Comparison of ENCODE assay signal across 9 cellular contexts in the genomic region with DNA sequence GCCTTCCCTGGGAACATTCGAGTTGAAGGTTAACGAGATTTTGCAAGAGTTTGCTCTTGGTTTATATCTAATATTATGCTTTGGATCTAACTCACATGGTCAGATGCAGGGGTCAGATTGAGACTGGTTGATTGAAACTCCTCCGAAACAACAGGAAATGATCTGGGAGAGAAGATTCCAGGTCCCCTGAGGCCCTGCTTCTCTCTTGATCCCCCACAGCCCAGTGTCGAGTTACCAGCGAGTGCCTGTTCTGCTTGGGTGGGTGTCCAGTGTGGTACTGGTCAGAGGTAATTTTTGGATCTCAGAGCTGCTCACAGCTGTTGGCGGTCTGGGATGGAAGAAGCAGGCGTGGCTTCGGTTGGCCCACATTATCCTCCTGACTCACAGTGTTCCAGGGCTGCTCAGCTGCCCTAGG.
DNase-seq lines count a peak whose midpoint lies in the region; ATAC-seq and TF ChIP-seq lines count a peak whose summit lies in the region.
"Had no signal": no experiment of that assay in that cellular context is flagged by ENCODE, and none has a peak within 500 bp of the region (broad histone marks: within the 10 kb centered on the region; RNA-seq: fewer than 3 reads in every experiment).

No MANE protein-coding gene starts in this region.

- H3K27me3 Mint-ChIP-seq in nephron progenitor cell (ENCODE audit: low read depth, poor library complexity) = no peaks in the 10 kb centered on the region
- H3K27me3 Mint-ChIP-seq in stimulated activated naive CD8-positive, alpha-beta T cell treated with anti-CD3 and anti-CD28 coated beads, Interleukin-15, amount 100 ng/mL, for 72 hours = peaks cover 31% of the 10 kb centered on the region

- H3K36me3 Mint-ChIP-seq in nephron progenitor cell (ENCODE audit: low read depth) = no peaks in the 10 kb centered on the region

- H3K4me3 Mint-ChIP-seq in nephron progenitor cell = peak overlapping the region; percentile 41
- no peak overlapping the region for H3K4me3 Mint-ChIP-seq in stimulated activated naive CD8-positive, alpha-beta T cell treated with anti-CD3 and anti-CD28 coated beads, Interleukin-15, amount 100 ng/mL, for 72 hours

- no peaks in the 10 kb centered on the region for H3K9me3 Mint-ChIP-seq in nephron progenitor cell
- no peaks in the 10 kb centered on the region for H3K9me3 Mint-ChIP-seq in stimulated activated naive CD8-positive, alpha-beta T cell treated with anti-CD3 and anti-CD28 coated beads, Interleukin-15, amount 100 ng/mL, for 72 hours

- H3K4me3 ChIP-seq in fibroblast of pulmonary artery (replicated peaks; ENCODE audit: low read depth, low read length) = no peak overlapping the region

- CTCF ChIA-PET in RWPE1 (lab: Yijun Ruan, JAX) = no interaction called here

- H3K27ac ChIP-seq in RWPE1 = peak overlapping the region; percentile 18; the same call in 1 of the 2 replicates

- POLR2A ChIA-PET in RWPE1 (lab: Yijun Ruan, JAX; ENCODE audit: low non-redundant PET) = no interaction called here

- H3K4me1 Mint-ChIP-seq in nephron progenitor cell = peaks cover 93% of the 10 kb centered on the region
- H3K4me1 Mint-ChIP-seq in stimulated activated naive CD8-positive, alpha-beta T cell treated with anti-CD3 and anti-CD28 coated beads, Interleukin-15, amount 100 ng/mL, for 72 hours = peaks cover under 1% of the 10 kb centered on the region

- TF ChIP-seq CTCF in RWPE1 (conservative IDR thresholded peaks at IDR 0.05; ENCODE audit: low read depth) = no peak
- TF ChIP-seq CTCF in fibroblast of pulmonary artery (IDR thresholded peaks at IDR 0.05; ENCODE audit: low read length, missing control alignments) = no peak
- TF ChIP-seq CTCF in nephron progenitor cell (IDR thresholded peaks at IDR 0.05) = no peak

- no peak for ATAC-seq in HG02970 (IDR thresholded peaks at IDR 0.05; ENCODE audit: low FRiP score, unreplicated experiment)
- ATAC-seq in stimulated activated naive CD8-positive, alpha-beta T cell treated with anti-CD3 and anti-CD28 coated beads, Interleukin-15, amount 100 ng/mL, for 72 hours = no peak

- DNase-seq in RWPE1 (ENCODE audit: low spot score) (no peak), fibroblast of pulmonary artery (ENCODE audit: low read depth) (peak; percentile 80), nephron progenitor cell (peak; percentile 49), NOMO-1 treated with DMSO at 0.1 percent for 48 hours (lab: John Stamatoyannopoulos, UW; ENCODE audit: unreplicated experiment) (no peak), NCI-H2029 treated with DMSO at 0.1 percent for 48 hours (lab: John Stamatoyannopoulos, UW) (no peak)
- DNase-seq in stimulated activated naive CD8-positive, alpha-beta T cell treated with anti-CD3 and anti-CD28 coated beads, Interleukin-15, amount 100 ng/mL, for 72 hours = no peak
- DNase-seq: activated gamma-delta T cell, NCI-H1092 treated with DMSO at 0.1 percent for 48 hours had no signal

- H3K27ac Mint-ChIP-seq in nephron progenitor cell = peak overlapping the region; percentile 85
- H3K27ac Mint-ChIP-seq in stimulated activated naive CD8-positive, alpha-beta T cell treated with anti-CD3 and anti-CD28 coated beads, Interleukin-15, amount 100 ng/mL, for 72 hours = no peak overlapping the region

Comparison
In these comparisons a context has a peak if more than half of its experiments do, and no peak if none do; other contexts are left out.
1. DNase-seq: peak in fibroblast of pulmonary artery (single experiment) and nephron progenitor cell (single experiment); none in RWPE1 (single experiment), NOMO-1 treated with DMSO at 0.1 percent for 48 hours (single experiment), NCI-H2029 treated with DMSO at 0.1 percent for 48 hours (single experiment) and stimulated activated naive CD8-positive, alpha-beta T cell treated with anti-CD3 and anti-CD28 coated beads, Interleukin-15, amount 100 ng/mL, for 72 hours (0 of 2).